In genomic region chr6:40313582-40313981, GRCh38 we compare ENCODE assay signal across 2 cellular contexts.
A peak's percentile ranks its signal among the peaks of the same experiment; 100 is the strongest.
TF ChIP-seq lines count a peak whose summit lies in the region.

No MANE protein-coding gene starts in this region.

TF ChIP-seq in HepG2, 621 proteins besides CTCF, POLR2A, EP300 and RAD21 (continued from another document):
- TF ChIP-seq SNAPC4 (CRISPR knock-in tag; IDR thresholded peaks at IDR 0.05) (no peak), CREB1 (IDR thresholded peaks at IDR 0.05) (peak; percentile 18; the same call in 1 of the 2 replicates), CREB1 (CRISPR knock-in tag; IDR thresholded peaks at IDR 0.05) (no peak), ZNF543 (CRISPR knock-in tag; IDR thresholded peaks at IDR 0.05) (no peak)

TF ChIP-seq in K562, 482 proteins besides CTCF, POLR2A, EP300 and RAD21:
- no peak for TF ChIP-seq ZNF318 (IDR thresholded peaks at IDR 0.05; ENCODE audit: borderline replicate concordance in 1 of 2, low read depth in 1 of 2)
- TF ChIP-seq MAFF (IDR thresholded peaks at IDR 0.05; ENCODE audit: low read length): peak; percentile 69
- TF ChIP-seq MAFK (IDR thresholded peaks at IDR 0.05; ENCODE audit: low read length): peak; percentile 70
- peak; percentile 31; the same call in 1 of the 2 replicates for TF ChIP-seq MAFG (tag; conservative IDR thresholded peaks at IDR 0.05)
- peak; percentile 63 for TF ChIP-seq ZNF316 (IDR thresholded peaks at IDR 0.05)
- no peak for TF ChIP-seq SRF (CRISPR knock-in tag; IDR thresholded peaks at IDR 0.05)
